ENCODE assay signal across 9 cellular contexts in genomic region chr5:148457183-148457620, GRCh38.
A peak's percentile ranks its signal among the peaks of the same experiment; 100 is the strongest.
DNase-seq lines count a peak whose midpoint lies in the region; ATAC-seq and TF ChIP-seq lines count a peak whose summit lies in the region.
"Had no signal": no experiment of that assay in that cellular context is flagged by ENCODE, and none has a peak within 500 bp of the region (broad histone marks: within the 10 kb centered on the region; RNA-seq: fewer than 3 reads in every experiment).

No MANE protein-coding gene starts in this region.

- H3K27ac ChIP-seq in dorsolateral prefrontal cortex: no peak overlapping the region

- no peaks in the 10 kb centered on the region for H3K9me3 Mint-ChIP-seq in effector memory CD8-positive, alpha-beta T cell
- H3K9me3 Mint-ChIP-seq in type B pancreatic cell: no peaks in the 10 kb centered on the region
- H3K9me3 Mint-ChIP-seq: T-helper 1 cell treated with Interleukin-12 subunit alpha and Interleukin-12 subunit beta and Interleukin-4 antibody, amounts not matched to agents 30 μg/mL and 1 μg/mL, for 36 hours had no signal

- no peak overlapping the region for H3K4me3 ChIP-seq in dorsolateral prefrontal cortex

- peaks cover 25 to 47% of the 10 kb centered on the region in 2 donors for H3K27me3 Mint-ChIP-seq in effector memory CD8-positive, alpha-beta T cell
- H3K27me3 Mint-ChIP-seq in type B pancreatic cell: no peaks in the 10 kb centered on the region

- no peaks in the 10 kb centered on the region for H3K36me3 Mint-ChIP-seq in effector memory CD8-positive, alpha-beta T cell (ENCODE audit: insufficient read depth)
- no peaks in the 10 kb centered on the region for H3K36me3 Mint-ChIP-seq in type B pancreatic cell

- H3K4me1 Mint-ChIP-seq in effector memory CD8-positive, alpha-beta T cell (ENCODE audit: low read depth in 2 of 2): no peaks in the 10 kb centered on the region
- H3K4me1 Mint-ChIP-seq in type B pancreatic cell (ENCODE audit: unreplicated experiment): no peaks in the 10 kb centered on the region

- peak; percentile 58 for TF ChIP-seq CTCF in type B pancreatic cell (conservative IDR thresholded peaks at IDR 0.05)
- peak in 25 of 56 donors; percentile 6 to 55 (median 21) for TF ChIP-seq CTCF in dorsolateral prefrontal cortex (IDR thresholded peaks at IDR 0.05 in 54 of 56, conservative IDR thresholded peaks at IDR 0.05 in 2 of 56; ENCODE audit: low read depth in 1 of 56, partially characterized antibody in 56 of 56)

- DNase-seq in DMS 273 (lab: John Stamatoyannopoulos, UW; ENCODE audit: unreplicated experiment) (peak; percentile 64), DMS 273 treated with DMSO at 0.1 percent for 48 hours (lab: John Stamatoyannopoulos, UW) (no peak), NCI-H526 treated with DMSO at 0.1 percent for 48 hours (lab: John Stamatoyannopoulos, UW) (peak; percentile 69), type B pancreatic cell (ENCODE audit: extremely low spot score, unreplicated experiment) (no peak), dorsolateral prefrontal cortex (no peak), GDM1 (lab: John Stamatoyannopoulos, UW) (no peak)
- peak; percentile 8 to 49 (median 13) for DNase-seq in effector memory CD8-positive, alpha-beta T cell

- intact Hi-C loops in dorsolateral prefrontal cortex (cut with DNase I): no loop called here

- no peak overlapping the region for H3K4me3 Mint-ChIP-seq in effector memory CD8-positive, alpha-beta T cell
- H3K4me3 Mint-ChIP-seq in type B pancreatic cell: no peak overlapping the region
- H3K4me3 Mint-ChIP-seq: T-helper 1 cell treated with Interleukin-12 subunit alpha and Interleukin-12 subunit beta and Interleukin-4 antibody, amounts not matched to agents 30 μg/mL and 1 μg/mL, for 36 hours had no signal

- no peaks in the 10 kb centered on the region for H3K27me3 ChIP-seq in dorsolateral prefrontal cortex

- no peak overlapping the region for H3K27ac Mint-ChIP-seq in effector memory CD8-positive, alpha-beta T cell
- no peak overlapping the region for H3K27ac Mint-ChIP-seq in type B pancreatic cell
- H3K27ac Mint-ChIP-seq: T-helper 1 cell treated with Interleukin-12 subunit alpha and Interleukin-12 subunit beta and Interleukin-4 antibody, amounts not matched to agents 30 μg/mL and 1 μg/mL, for 36 hours had no signal

- ATAC-seq in HG02759 (IDR thresholded peaks at IDR 0.05; ENCODE audit: unreplicated experiment): peak; percentile 68
- ATAC-seq in effector memory CD8-positive, alpha-beta T cell (replicated peaks): peak; percentile 92

Comparison
In these comparisons a context has a peak if more than half of its experiments do, and no peak if none do; other contexts are left out.
1. DNase-seq: peak in DMS 273 (single experiment), NCI-H526 treated with DMSO at 0.1 percent for 48 hours (single experiment) and effector memory CD8-positive, alpha-beta T cell (3 of 3); none in DMS 273 treated with DMSO at 0.1 percent for 48 hours (single experiment), type B pancreatic cell (single experiment), dorsolateral prefrontal cortex (0 of 10) and GDM1 (single experiment).